ENCODE assay signal across 7 cellular contexts in the genomic region with DNA sequence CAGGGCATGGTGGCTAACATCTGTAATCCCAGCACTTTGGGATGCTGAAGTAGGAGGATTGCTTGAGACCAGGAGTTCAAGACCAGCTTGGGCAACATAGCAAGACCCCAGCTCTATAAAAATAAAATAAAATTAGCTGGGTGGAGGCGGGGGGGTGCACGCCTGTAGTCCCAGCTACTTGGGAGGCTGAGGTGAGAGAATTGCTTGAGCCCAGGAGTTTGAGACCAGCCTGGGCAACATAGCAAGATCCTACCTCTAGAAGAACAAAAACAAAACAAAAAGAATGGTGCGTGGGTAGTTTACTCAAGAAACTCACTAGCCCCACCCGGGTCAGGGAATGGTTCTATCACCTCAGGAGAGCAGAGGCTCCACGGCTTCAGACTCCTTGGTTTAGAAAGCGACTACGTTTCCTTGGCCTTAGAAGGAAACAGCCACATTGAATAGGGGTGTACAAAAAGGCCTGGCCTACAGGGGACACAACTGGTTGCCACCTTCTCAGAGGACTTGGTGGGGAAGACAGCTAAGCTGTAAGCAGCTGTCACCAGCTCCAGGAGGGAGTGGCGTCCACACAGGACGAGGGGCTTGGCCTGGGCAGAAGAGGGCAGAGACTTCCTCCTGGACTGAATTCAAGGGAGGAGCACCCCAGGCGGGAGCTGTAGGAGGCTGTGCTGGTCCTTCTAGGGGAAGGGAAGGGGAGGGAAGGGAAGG. TPM values are rescaled to one million over a fixed set of nuclear protein-coding genes. Genes with fewer than 3 reads are reported as not detected.
DNase-seq lines count a peak whose midpoint lies in the region; TF ChIP-seq lines count a peak whose summit lies in the region.
"Had no signal": no experiment of that assay in that cellular context is flagged by ENCODE, and none has a peak within 500 bp of the region (broad histone marks: within the 10 kb centered on the region; RNA-seq: fewer than 3 reads in every experiment).

No MANE protein-coding gene starts in this region.

- intact Hi-C loops in Calu3 (cut with micrococcal nuclease; ENCODE audit: unreplicated experiment) (loop anchor here (5.0 kb wide), 1 partner anchor 74 kb away; no protein-coding TSS in a partner anchor), esophagus muscularis mucosa (cut with DNase I) (no loop called here)

- no peaks in the 10 kb centered on the region for H3K9me3 ChIP-seq in NT2/D1 (ENCODE audit: insufficient read depth, low read length)
- no peaks in the 10 kb centered on the region for H3K9me3 ChIP-seq in esophagus muscularis mucosa
- H3K9me3 ChIP-seq in suprapubic skin, result no peaks in the 10 kb centered on the region
- H3K9me3 ChIP-seq: uterus had no signal

- peaks cover 43% of the 10 kb centered on the region for H3K36me3 Mint-ChIP-seq in Calu3 (ENCODE audit: insufficient read depth, unreplicated experiment)

- peak overlapping the region; percentile 72 to 86 (median 83) for H3K27ac ChIP-seq in esophagus muscularis mucosa (replicated peaks in 1 of 4)
- no peak overlapping the region for H3K27ac ChIP-seq in suprapubic skin

- TF ChIP-seq POLR2A in esophagus muscularis mucosa (IDR thresholded peaks at IDR 0.05; ENCODE audit: low read depth), result no peak
- no peak for TF ChIP-seq POLR2A in suprapubic skin (IDR thresholded peaks at IDR 0.05)

- H3K27me3 Mint-ChIP-seq in Calu3 (ENCODE audit: unreplicated experiment), result no peaks in the 10 kb centered on the region

- TF ChIP-seq CTCF in Calu3 (IDR thresholded peaks at IDR 0.05; ENCODE audit: unreplicated experiment) (no peak), esophagus muscularis mucosa (IDR thresholded peaks at IDR 0.05) (no peak), suprapubic skin (IDR thresholded peaks at IDR 0.05) (no peak)

- peak overlapping the region; percentile 78 for H3K9ac ChIP-seq in NT2/D1 (ENCODE audit: insufficient read length, low read depth)

- H3K4me3 Mint-ChIP-seq in Calu3 (ENCODE audit: low read depth, unreplicated experiment), result peak overlapping the region; percentile 78

- H3K27ac Mint-ChIP-seq in Calu3 (ENCODE audit: unreplicated experiment), result peak overlapping the region; percentile 66

- BruUV-seq in Calu3 (replicated peaks; lab: Mats Ljungman, UMichigan), result TSS peak; percentile 31

- DNase-seq in Calu3 (peak; percentile 52), NT2/D1 (ENCODE audit: low read depth, low spot score) (no peak), esophagus muscularis mucosa (ENCODE audit: extremely low spot score) (no peak), suprapubic skin (ENCODE audit: low spot score in 2 of 2) (no peak), NCI-H2171 (lab: John Stamatoyannopoulos, UW) (no peak), 8988T (no peak)

- no peaks in the 10 kb centered on the region for H3K27me3 ChIP-seq in NT2/D1 (ENCODE audit: insufficient read depth, insufficient read length)
- no peaks in the 10 kb centered on the region for H3K27me3 ChIP-seq in esophagus muscularis mucosa
- no peaks in the 10 kb centered on the region for H3K27me3 ChIP-seq in suprapubic skin
- H3K27me3 ChIP-seq: uterus had no signal

- 44% methylated on average over 10 of the region's 10 CpGs for WGBS in esophagus muscularis mucosa
- WGBS in suprapubic skin, result 38% methylated on average over 10 of the region's 10 CpGs

- peaks cover 23% of the 10 kb centered on the region for H3K4me1 Mint-ChIP-seq in Calu3 (ENCODE audit: low read depth, unreplicated experiment)

- TF ChIP-seq EP300 in esophagus muscularis mucosa (IDR thresholded peaks at IDR 0.05) (no peak), suprapubic skin (IDR thresholded peaks at IDR 0.05) (no peak)

- H3K4me1 ChIP-seq in NT2/D1 (ENCODE audit: insufficient read depth, insufficient read length) (peaks cover 15% of the 10 kb centered on the region), esophagus muscularis mucosa (peaks cover 28 to 76% (median 73%) of the 10 kb centered on the region in 4 donors), suprapubic skin (peaks cover 21% of the 10 kb centered on the region)
- H3K4me1 ChIP-seq: uterus had no signal

- no peaks in the 10 kb centered on the region for H3K9me3 Mint-ChIP-seq in Calu3 (ENCODE audit: low read depth, unreplicated experiment)

- H3K36me3 ChIP-seq in NT2/D1 (ENCODE audit: insufficient read depth, insufficient read length, low read length) (peaks cover 54% of the 10 kb centered on the region), esophagus muscularis mucosa (peaks cover 0 to 9% (median 8%) of the 10 kb centered on the region in 4 donors), suprapubic skin (peaks cover 6% of the 10 kb centered on the region)
- H3K36me3 ChIP-seq: uterus had no signal

- CTCF ChIA-PET in Calu3 (lab: Charles Lee), result interaction anchor here (0.6 to 2.5 kb wide), 11 partner anchors 10 to 255 kb away, joined by 3 to 12 read pairs (median 5); no protein-coding TSS in a partner anchor

- H3K4me3 ChIP-seq in NT2/D1 (ENCODE audit: insufficient read length, low read depth) (peak overlapping the region; percentile 90), esophagus muscularis mucosa (peak overlapping the region; percentile 46 to 67 (median 58)), suprapubic skin (peak overlapping the region; percentile 52)

RNA-seq across cellular contexts. Expression of a gene that starts 0.7 kb away (rescaled TPM):
- total RNA-seq in Calu3 (2022), result 89.7 and 95.3 TPM in 2 replicates
- 10 to 100 TPM in 2 of 4 donors, 1 to 10 TPM in 2; 7.9 to 22.1 (median 14.5) TPM for total RNA-seq in esophagus muscularis mucosa
- total RNA-seq in suprapubic skin, result 1 to 10 TPM; 1.0 to 9.1 (median 7.0) TPM

RNA-seq across cellular contexts. Expression of a gene that starts 1.0 kb away (rescaled TPM):
- 28.5 and 30.8 TPM in 2 replicates for total RNA-seq in Calu3 (2022)
- 10 to 100 TPM; 15.7 to 44.3 (median 25.4) TPM for total RNA-seq in esophagus muscularis mucosa
- total RNA-seq in suprapubic skin, result 10 to 100 TPM; 43.9 to 78.3 (median 66.1) TPM

RNA-seq across cellular contexts. Expression of a gene that starts 17.8 kb away (rescaled TPM):
- 204 and 229 TPM in 2 replicates for total RNA-seq in Calu3 (2022)
- total RNA-seq in esophagus muscularis mucosa, result 100 to 1,000 TPM in 2 of 4 donors, 10 to 100 TPM in 2; 63.1 to 164 (median 124) TPM
- total RNA-seq in suprapubic skin, result 100 to 1,000 TPM; 127 to 139 (median 133) TPM

RNA-seq across cellular contexts. Expression of a gene that starts 27.9 kb away (rescaled TPM):
- total RNA-seq in Calu3 (2022) (52.4 and 58.5 TPM in 2 replicates), esophagus muscularis mucosa (1 to 10 TPM in 1 of 4 donors, under 1 TPM in 2, not detected in 1; under 0.01 to 2.0 (median 0.13) TPM), suprapubic skin (1 to 10 TPM; 3.7 to 9.6 (median 5.5) TPM)

RNA-seq across cellular contexts. Expression of a gene that starts 40.0 kb away (rescaled TPM):
- total RNA-seq in Calu3 (2022) (not detected in 2 replicates), esophagus muscularis mucosa (not detected), suprapubic skin (1 to 10 TPM in 3 of 4 donors, not detected in 1; 1.4 to 2.7 (median 2.1) TPM)
